In the genomic region with DNA sequence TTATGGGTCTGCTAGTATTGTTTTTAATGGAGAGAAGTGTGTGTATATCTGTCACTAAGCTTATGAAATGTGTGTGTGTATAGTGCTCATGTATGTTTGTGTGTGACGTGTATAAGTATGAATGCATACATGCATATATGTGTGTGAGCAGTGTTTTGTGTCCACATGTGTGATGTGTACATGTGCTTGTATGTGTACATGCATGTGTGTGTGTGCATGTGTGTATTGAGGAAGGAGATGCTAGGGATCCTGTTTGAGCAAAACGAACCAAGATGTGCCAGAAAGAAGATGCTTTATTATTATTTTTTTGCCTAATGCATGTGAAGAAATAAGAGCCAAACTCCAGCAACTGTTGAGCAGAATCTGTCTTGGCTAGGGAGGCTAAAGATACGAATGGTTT, we compare ENCODE assay signal across 32 cellular contexts.
DNase-seq lines count a peak whose midpoint lies in the region; ATAC-seq, FAIRE-seq and TF ChIP-seq lines count a peak whose summit lies in the region.
"Had no signal": no experiment of that assay in that cellular context is flagged by ENCODE, and none has a peak within 500 bp of the region (broad histone marks: within the 10 kb centered on the region; RNA-seq: fewer than 3 reads in every experiment).

No MANE protein-coding gene starts in this region.

- no peaks in the 10 kb centered on the region for H3K9me1 ChIP-seq in endothelial cell of umbilical vein (replicated peaks; ENCODE audit: control insufficient read depth, extremely low read depth, insufficient read depth, low read length)

- H3K79me2 ChIP-seq in HepG2 (ENCODE audit: insufficient read depth, low read length) (no peaks in the 10 kb centered on the region), endothelial cell of umbilical vein (ENCODE audit: control insufficient read depth, insufficient read depth, low read length) (no peaks in the 10 kb centered on the region), neural cell (replicated peaks; ENCODE audit: insufficient read depth, low read length) (no peaks in the 10 kb centered on the region)

- no peak overlapping the region for H3K27ac ChIP-seq in HepG2 (ENCODE audit: extremely low read length, insufficient read depth, low read length)
- H3K27ac ChIP-seq in right lobe of liver: no peak overlapping the region
- H3K27ac ChIP-seq in endothelial cell of umbilical vein (ENCODE audit: insufficient read depth, low read depth, low read length): no peak overlapping the region
- peak overlapping the region; percentile 68 for H3K27ac ChIP-seq in neural cell (ENCODE audit: low read length)
- H3K27ac ChIP-seq: 22Rv1; A549; BLaER1; BLaER1 treated with 17β-estradiol and CSF1 and Interleukin-3, amounts not matched to agents 10 nM and 100 nM; C4-2B had no signal

- H3K27me3 ChIP-seq in HepG2 (ENCODE audit: control insufficient read depth in 1 of 2, insufficient read depth in 2 of 2, low read length in 2 of 2): peaks cover 1 to 11% of the 10 kb centered on the region in 2 experiments; a peak in 1 of 5 replicates
- H3K27me3 ChIP-seq in right lobe of liver: no peaks in the 10 kb centered on the region
- no peaks in the 10 kb centered on the region for H3K27me3 ChIP-seq in endothelial cell of umbilical vein (ENCODE audit: control insufficient read depth in 2 of 2, insufficient read depth in 2 of 2, low read length in 2 of 2)
- no peaks in the 10 kb centered on the region for H3K27me3 ChIP-seq in neural cell (ENCODE audit: insufficient read depth, low read depth, low read length)
- H3K27me3 ChIP-seq: BE2C; BLaER1; BLaER1 treated with 17β-estradiol and CSF1 and Interleukin-3, amounts not matched to agents 10 nM and 100 nM had no signal

- no peaks in the 10 kb centered on the region for H3F3A ChIP-seq in neural cell (ENCODE audit: insufficient read depth, low read length, poor library complexity, severe bottlenecking)

- no peaks in the 10 kb centered on the region for H3K9me2 ChIP-seq in neural cell (ENCODE audit: insufficient read depth, low read length)

- H3K36me3 ChIP-seq in HepG2 (replicated peaks in 1 of 2; ENCODE audit: control insufficient read depth in 1 of 2, insufficient read depth in 2 of 2, low read length in 2 of 2) (no peaks in the 10 kb centered on the region), right lobe of liver (no peaks in the 10 kb centered on the region), endothelial cell of umbilical vein (ENCODE audit: control insufficient read depth in 2 of 2, extremely low read depth in 1 of 2, insufficient read depth in 2 of 2, low read length in 2 of 2) (no peaks in the 10 kb centered on the region), neural cell (ENCODE audit: insufficient read depth, low read length) (no peaks in the 10 kb centered on the region)
- H3K36me3 ChIP-seq: BE2C; BLaER1; BLaER1 treated with 17β-estradiol and CSF1 and Interleukin-3, amounts not matched to agents 10 nM and 100 nM had no signal

- 5% methylated on average over 3 of the region's 3 CpGs for WGBS in HepG2 (ENCODE audit: low lambda C conversion rate)
- WGBS in right lobe of liver (ENCODE audit: insufficient coverage, low coverage, low lambda C conversion rate, missing lambda C conversion rate): 49% methylated on average over 2 of the region's 3 CpGs

- TF ChIP-seq CTCF in HepG2 (CRISPR knock-in tag; IDR thresholded peaks at IDR 0.05) (no peak), right lobe of liver (IDR thresholded peaks at IDR 0.05) (no peak), endothelial cell of umbilical vein (IDR thresholded peaks at IDR 0.05; ENCODE audit: extremely low read depth in 1 of 2, insufficient read depth in 1 of 2, low read depth in 1 of 2, low read length in 2 of 2) (no peak), neural cell (IDR thresholded peaks at IDR 0.05; ENCODE audit: poor library complexity, severe bottlenecking) (no peak)

- H3K4me3 ChIP-seq in HepG2 (replicated peaks in 1 of 3; ENCODE audit: insufficient read depth in 1 of 3, low read depth in 2 of 3, low read length in 3 of 3): no peak overlapping the region
- H3K4me3 ChIP-seq in right lobe of liver: no peak overlapping the region
- H3K4me3 ChIP-seq in endothelial cell of umbilical vein (replicated peaks in 1 of 3; ENCODE audit: insufficient read depth in 1 of 3, low read depth in 1 of 3, low read length in 3 of 3): no peak overlapping the region
- peak overlapping the region; percentile 19 for H3K4me3 ChIP-seq in neural cell (ENCODE audit: low read length)
- H3K4me3 ChIP-seq: A549; BLaER1; BLaER1 treated with 17β-estradiol and CSF1 and Interleukin-3, amounts not matched to agents 10 nM and 100 nM had no signal

- H3K4me1 ChIP-seq in HepG2 (ENCODE audit: insufficient read depth, low read length) (no peaks in the 10 kb centered on the region), right lobe of liver (no peaks in the 10 kb centered on the region), endothelial cell of umbilical vein (ENCODE audit: control insufficient read depth, extremely low read depth, insufficient read depth, low read length) (no peaks in the 10 kb centered on the region)
- H3K4me1 ChIP-seq: A549, BE2C, Caco-2 had no signal

- H2AFZ ChIP-seq in HepG2 (ENCODE audit: low read length): no peak overlapping the region
- no peak overlapping the region for H2AFZ ChIP-seq in endothelial cell of umbilical vein (ENCODE audit: low read depth, low read length)
- no peak overlapping the region for H2AFZ ChIP-seq in neural cell (ENCODE audit: low read depth, low read length)

- H3K4me2 ChIP-seq in HepG2 (ENCODE audit: low read depth, low read length): no peak overlapping the region
- H3K4me2 ChIP-seq in endothelial cell of umbilical vein (ENCODE audit: insufficient read depth, low read length): no peak overlapping the region
- H3K4me2 ChIP-seq in neural cell (ENCODE audit: low read length): no peak overlapping the region
- H3K4me2 ChIP-seq: A549; BLaER1; BLaER1 treated with 17β-estradiol and CSF1 and Interleukin-3, amounts not matched to agents 10 nM and 100 nM had no signal

- TF ChIP-seq RAD21 in HepG2 (CRISPR knock-in tag; IDR thresholded peaks at IDR 0.05) (no peak), neural cell (conservative IDR thresholded peaks at IDR 0.05) (no peak)

- no peaks in the 10 kb centered on the region for H4K20me1 ChIP-seq in HepG2 (ENCODE audit: insufficient read depth, low read length)
- H4K20me1 ChIP-seq in endothelial cell of umbilical vein (replicated peaks; ENCODE audit: control insufficient read depth, extremely low read depth, insufficient read depth, low read length): no peaks in the 10 kb centered on the region
- H4K20me1 ChIP-seq in neural cell (ENCODE audit: insufficient read depth): no peaks in the 10 kb centered on the region
- H4K20me1 ChIP-seq: BLaER1; BLaER1 treated with 17β-estradiol and CSF1 and Interleukin-3, amounts not matched to agents 10 nM and 100 nM had no signal

- no TSS peak for BruUV-seq in HepG2 (replicated peaks; lab: Mats Ljungman, UMichigan)
- BruUV-seq in endothelial cell of umbilical vein (replicated peaks; lab: Mats Ljungman, UMichigan): no TSS peak

- ATAC-seq in HepG2 (no peak), right lobe of liver (no peak)
- ATAC-seq: A549; CD8-positive, alpha-beta T cell had no signal

- no peak overlapping the region for H3K9ac ChIP-seq in HepG2 (ENCODE audit: insufficient read depth, low read depth, low read length)
- H3K9ac ChIP-seq in endothelial cell of umbilical vein (replicated peaks; ENCODE audit: extremely low read depth, insufficient read depth, low read length): no peak overlapping the region
- H3K9ac ChIP-seq in neural cell (ENCODE audit: low read length): peak overlapping the region; percentile 22
- H3K9ac ChIP-seq: BLaER1; BLaER1 treated with 17β-estradiol and CSF1 and Interleukin-3, amounts not matched to agents 10 nM and 100 nM had no signal

- POLR2A ChIA-PET in HepG2 (lab: Yijun Ruan, JAX) (no interaction called here), endothelial cell of umbilical vein (lab: Charles Lee) (no interaction called here)

- dilution Hi-C loops in endothelial cell of umbilical vein (cut with MboI; ENCODE audit: extremely low pct_ligation_motif_present, low sequenced_read_pairs): no loop called here

- CTCF ChIA-PET in HepG2 (lab: Yijun Ruan, JAX; ENCODE audit: low intra/inter-chr PET ratio, low total read pairs): no interaction called here
- CTCF ChIA-PET in endothelial cell of umbilical vein (lab: Charles Lee): no interaction called here

- in situ Hi-C loops in HepG2 (cut with HindIII; ENCODE audit: extremely low pct_ligation_motif_present, low pct_unique_long_range_greater_than_20kb): no loop called here

- no peaks in the 10 kb centered on the region for H3K9me3 ChIP-seq in HepG2 (ENCODE audit: low read length)
- H3K9me3 ChIP-seq in right lobe of liver: no peaks in the 10 kb centered on the region
- no peaks in the 10 kb centered on the region for H3K9me3 ChIP-seq in endothelial cell of umbilical vein (replicated peaks; ENCODE audit: control insufficient read depth, insufficient read depth, low read length)
- H3K9me3 ChIP-seq in neural cell (ENCODE audit: low read length): no peaks in the 10 kb centered on the region
- H3K9me3 ChIP-seq: A549; BE2C; BLaER1; BLaER1 treated with 17β-estradiol and CSF1 and Interleukin-3, amounts not matched to agents 10 nM and 100 nM; Caco-2 had no signal

- TF ChIP-seq POLR2A in HepG2 (IDR thresholded peaks at IDR 0.05; ENCODE audit: insufficient read depth in 1 of 2, low read depth in 2 of 2, low read length in 2 of 2) (no peak), right lobe of liver (IDR thresholded peaks at IDR 0.05) (no peak), endothelial cell of umbilical vein (IDR thresholded peaks at IDR 0.05; ENCODE audit: low read depth, low read length) (no peak)

- FAIRE-seq in HepG2 (lab: Jason Lieb, UNC) (no peak), endothelial cell of umbilical vein (lab: Jason Lieb, UNC) (no peak)
- FAIRE-seq: A204.1, A549 had no signal

- DNase-seq in HepG2 (ENCODE audit: low spot score) (no peak), right lobe of liver (no peak), endothelial cell of umbilical vein (ENCODE audit: low read depth, low spot score) (no peak), NCI-H748 treated with DMSO at 0.1 percent for 48 hours (lab: John Stamatoyannopoulos, UW) (no peak), HPDE6-E6E7 (ENCODE audit: extremely low spot score) (no peak)
- DNase-seq: 8988T; ACHN; AML-193; BE2C; C1 segment of cervical spinal cord; Caco-2; Calu3; CD4-positive, alpha-beta memory T cell; CD4-positive, alpha-beta T cell; CD4-positive, CD25-positive, alpha-beta regulatory T cell; CD8-positive, alpha-beta memory T cell; CD8-positive, alpha-beta T cell; COR-L47; DMS 273 treated with DMSO at 0.1 percent for 48 hours; DMS153; DMS53; DMS79; DMS79 treated with DMSO at 0.1 percent for 48 hours; DND-41; EL had no signal

- TF ChIP-seq EP300 in HepG2 (IDR thresholded peaks at IDR 0.05; ENCODE audit: low read depth in 2 of 2, low read length in 2 of 2) (no peak), HepG2 (CRISPR knock-in tag; IDR thresholded peaks at IDR 0.05; ENCODE audit: borderline replicate concordance) (no peak), neural cell (conservative IDR thresholded peaks at IDR 0.05; ENCODE audit: poor library complexity, severe bottlenecking) (no peak)

- intact Hi-C loops in HepG2 (cut with micrococcal nuclease; ENCODE audit: unreplicated experiment) (no loop called here), right lobe of liver (cut with DNase I) (no loop called here), endothelial cell of umbilical vein (cut with micrococcal nuclease) (no loop called here)

TF ChIP-seq in neural cell, 6 proteins besides CTCF, POLR2A, EP300 and RAD21 (continues in another document):
- TF ChIP-seq MXI1 (conservative IDR thresholded peaks at IDR 0.05; ENCODE audit: poor library complexity, severe bottlenecking): no peak
